29 cellular contexts compared by ENCODE assay signal in the genomic region with DNA sequence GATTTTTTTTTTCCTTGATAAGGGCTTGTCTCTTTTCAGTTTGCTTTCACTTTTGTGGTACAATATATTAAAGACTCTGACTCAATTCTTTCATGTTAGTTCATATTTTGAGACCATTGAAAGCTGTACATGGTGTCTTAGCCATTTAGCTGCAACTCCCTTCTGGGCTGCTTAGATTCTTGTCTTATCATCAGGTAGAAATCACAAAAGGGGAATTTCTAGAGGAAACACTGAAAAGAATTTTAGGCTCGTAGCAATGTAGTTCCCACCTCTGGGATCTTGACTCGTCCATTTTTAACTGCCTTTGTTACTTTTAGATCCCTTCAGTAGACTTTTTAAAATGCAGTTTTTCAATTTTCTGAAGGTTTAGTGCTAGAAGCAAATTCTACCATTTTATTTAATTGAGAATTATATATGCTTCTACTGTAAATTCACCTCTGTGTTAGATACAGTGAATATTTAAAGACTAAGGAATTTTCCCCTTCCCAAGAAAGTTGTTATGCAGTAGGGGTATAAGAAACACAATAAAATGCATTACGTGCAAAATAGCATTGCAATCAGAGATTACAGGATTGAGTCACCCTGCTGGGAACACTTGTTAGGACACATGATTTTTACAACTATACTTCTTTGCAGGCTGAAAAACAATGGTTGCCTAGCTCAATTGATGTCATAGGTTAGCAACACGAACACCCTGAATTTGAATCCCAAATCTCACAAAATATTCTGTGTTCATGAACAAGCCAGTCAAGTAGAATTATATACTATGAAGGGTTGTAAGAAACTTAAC.
DNase-seq lines count a peak whose midpoint lies in the region; FAIRE-seq and TF ChIP-seq lines count a peak whose summit lies in the region.
"Had no signal": no experiment of that assay in that cellular context is flagged by ENCODE, and none has a peak within 500 bp of the region (broad histone marks: within the 10 kb centered on the region; RNA-seq: fewer than 3 reads in every experiment).

No MANE protein-coding gene starts in this region.

- no peaks in the 10 kb centered on the region for H4K20me1 ChIP-seq in MM.1S (ENCODE audit: insufficient read depth, low read length)
- H4K20me1 ChIP-seq: BLaER1 treated with 17β-estradiol and CSF1 and Interleukin-3, amounts not matched to agents 10 nM and 100 nM had no signal

- no peak overlapping the region for H2AFZ ChIP-seq in MM.1S (ENCODE audit: low read length)

- no peak for DNase-seq in MM.1S
- DNase-seq in astrocyte of the hippocampus (ENCODE audit: low read depth, low spot score): peak; percentile 43
- DNase-seq in fibroblast of pulmonary artery (ENCODE audit: low read depth): peak; percentile 66
- DNase-seq in retinal pigment epithelial cell (ENCODE audit: low read depth): peak; percentile 76
- DNase-seq in urothelium cell line (ENCODE audit: low spot score): no peak
- no peak for DNase-seq in HTR-8/SVneo (ENCODE audit: insufficient read length, low spot score)
- no peak for DNase-seq in small intestine
- DNase-seq: AML-193; CD4-positive, alpha-beta T cell; GDM1; GOT3; HFFc6; NCI-H1048; NCI-H1417; NCI-H1694 treated with DMSO at 0.1 percent for 48 hours; NCI-H2081; NCI-H2171; NCI-H226; NCI-H510A; NCI-H69; SIG-M5 had no signal

- H3K9me3 ChIP-seq in MM.1S (replicated peaks; ENCODE audit: insufficient read depth, low read length) (no peaks in the 10 kb centered on the region), small intestine (ENCODE audit: control insufficient read depth, low read depth) (no peaks in the 10 kb centered on the region)
- H3K9me3 ChIP-seq: HAP-1 had no signal

- 42 to 68% (median 46%) methylated on average over 4 of the region's 4 CpGs for WGBS in small intestine, 3 donors

- no peak overlapping the region for H3K9ac ChIP-seq in MM.1S (ENCODE audit: low read length)
- H3K9ac ChIP-seq: BLaER1 treated with 17β-estradiol and CSF1 and Interleukin-3, amounts not matched to agents 10 nM and 100 nM had no signal

- H3K27ac ChIP-seq in MM.1S (ENCODE audit: low read length) (no peak overlapping the region), small intestine (ENCODE audit: low read depth in 1 of 2, low read length in 1 of 2) (no peak overlapping the region)
- H3K27ac ChIP-seq: BLaER1 treated with 17β-estradiol and CSF1 and Interleukin-3, amounts not matched to agents 10 nM and 100 nM; SK-N-MC had no signal

- H3K9me2 ChIP-seq in MM.1S (replicated peaks; ENCODE audit: insufficient read depth, low read length): no peaks in the 10 kb centered on the region

- no peaks in the 10 kb centered on the region for H3K27me3 ChIP-seq in MM.1S (replicated peaks; ENCODE audit: insufficient read depth, low read length)
- no peaks in the 10 kb centered on the region for H3K27me3 ChIP-seq in small intestine (ENCODE audit: control insufficient read depth in 2 of 2, insufficient read depth in 2 of 2, low read length in 2 of 2)
- H3K27me3 ChIP-seq: BLaER1 treated with 17β-estradiol and CSF1 and Interleukin-3, amounts not matched to agents 10 nM and 100 nM had no signal

- no peaks in the 10 kb centered on the region for H3K79me2 ChIP-seq in MM.1S (ENCODE audit: low read length)

- H3K4me3 ChIP-seq in MM.1S (ENCODE audit: low read length) (no peak overlapping the region), fibroblast of pulmonary artery (replicated peaks; ENCODE audit: low read depth, low read length) (no peak overlapping the region), retinal pigment epithelial cell (ENCODE audit: low read length) (no peak overlapping the region), small intestine (ENCODE audit: low read depth in 1 of 2, low read length in 2 of 2) (no peak overlapping the region)
- H3K4me3 ChIP-seq: BLaER1 treated with 17β-estradiol and CSF1 and Interleukin-3, amounts not matched to agents 10 nM and 100 nM; GM12878; HAP-1; K562; SK-N-MC had no signal

- peak overlapping the region; percentile 11; the same call in 1 of the 2 replicates for H3K4me2 ChIP-seq in MM.1S (ENCODE audit: low read depth, low read length)
- H3K4me2 ChIP-seq: BLaER1 treated with 17β-estradiol and CSF1 and Interleukin-3, amounts not matched to agents 10 nM and 100 nM had no signal

- H3K4me1 ChIP-seq in MM.1S (ENCODE audit: low read length) (no peaks in the 10 kb centered on the region), small intestine (ENCODE audit: control insufficient read depth in 2 of 2, insufficient read depth in 1 of 2, low read depth in 1 of 2, low read length in 1 of 2) (no peaks in the 10 kb centered on the region)
- H3K4me1 ChIP-seq: BLaER1 treated with 17β-estradiol and CSF1 and Interleukin-3, amounts not matched to agents 10 nM and 100 nM; HAP-1 had no signal

- FAIRE-seq in urothelium cell line (lab: Jason Lieb, UNC) (no peak), HTR-8/SVneo (lab: Jason Lieb, UNC) (no peak), small intestine (lab: Jason Lieb, UNC) (no peak)
- FAIRE-seq: A204.1, D721Med, GM12878, K562, RCC 7860 had no signal

- no peaks in the 10 kb centered on the region for H3K36me3 ChIP-seq in MM.1S (replicated peaks; ENCODE audit: insufficient read depth, low read length)
- H3K36me3 ChIP-seq in small intestine (ENCODE audit: control insufficient read depth in 2 of 2, insufficient read depth in 2 of 2, low read length in 2 of 2): no peaks in the 10 kb centered on the region
- H3K36me3 ChIP-seq: BLaER1 treated with 17β-estradiol and CSF1 and Interleukin-3, amounts not matched to agents 10 nM and 100 nM; HAP-1 had no signal

- TF ChIP-seq CTCF in MM.1S (IDR thresholded peaks at IDR 0.05; ENCODE audit: low read length) (no peak), fibroblast of pulmonary artery (IDR thresholded peaks at IDR 0.05; ENCODE audit: low read length, missing control alignments) (no peak), retinal pigment epithelial cell (conservative IDR thresholded peaks at IDR 0.05; ENCODE audit: low read depth, low read length) (no peak)

- no peaks in the 10 kb centered on the region for H3F3A ChIP-seq in MM.1S (ENCODE audit: insufficient read depth, low read length)

Comparison
In these comparisons a context has a peak if more than half of its experiments do, and no peak if none do; other contexts are left out.
1. DNase-seq: peak in astrocyte of the hippocampus (single experiment), fibroblast of pulmonary artery (single experiment) and retinal pigment epithelial cell (single experiment); none in MM.1S (single experiment), urothelium cell line (single experiment), HTR-8/SVneo (single experiment) and small intestine (single experiment).